In genomic region chr2:162073776-162074578, GRCh38 we compare ENCODE assay signal across 8 cellular contexts. TPM values are rescaled to one million over a fixed set of nuclear protein-coding genes. Genes with fewer than 3 reads are reported as not detected.
DNase-seq lines count a peak whose midpoint lies in the region; ATAC-seq, FAIRE-seq and TF ChIP-seq lines count a peak whose summit lies in the region.

TSS of gene DPP4 (minus strand) at chr2:162074215. CDS start at chr2:162073981, 234 bp downstream.

- peaks cover 28% of the 10 kb centered on the region for H3K27me3 ChIP-seq in iPS-15b (ENCODE audit: control insufficient read depth, insufficient read depth, low read length)
- peaks cover 0 to 28% (median 4%) of the 10 kb centered on the region in 7 donors for H3K27me3 ChIP-seq in spleen (replicated peaks in 1 of 7)

- H3K9me3 Mint-ChIP-seq in activated naive CD4-positive, alpha-beta T cell treated with anti-CD3 and anti-CD28 coated beads, Interleukin-2, amount 50 U/mL, for 72 hours: peaks cover 14 to 15% of the 10 kb centered on the region in 2 donors

- WGBS in spleen, 5 donors: 1 to 2% (median 2%) methylated on average over 29 to 76 of the region's 76 CpGs

- H3K9me3 ChIP-seq in iPS-15b (ENCODE audit: control insufficient read depth, insufficient read depth, low read length): peaks cover 3% of the 10 kb centered on the region
- peaks cover 0 to 18% (median 11%) of the 10 kb centered on the region in 8 donors for H3K9me3 ChIP-seq in spleen

- DNase-seq in 8988T (peak; percentile 73), RCC 7860 (ENCODE audit: low spot score) (peak; percentile 72), spleen (peak; percentile 87), COR-L47 (lab: John Stamatoyannopoulos, UW) (no peak)
- DNase-seq in activated naive CD4-positive, alpha-beta T cell treated with anti-CD3 and anti-CD28 coated beads, Interleukin-2, amount 50 U/mL, for 72 hours (ENCODE audit: low spot score in 2 of 2): peak; percentile 61 to 74

- H3K9ac ChIP-seq in iPS-15b (ENCODE audit: low read depth, low read length): peak within 1 kb of the TSS; percentile 66

- intact Hi-C loops in spleen (cut with DNase I; ENCODE audit: low total_unique reads): no loop called here

- TF ChIP-seq CTCF in spleen (IDR thresholded peaks at IDR 0.05 in 8 of 11, conservative IDR thresholded peaks at IDR 0.05 in 3 of 11): peak in 2 of 11 experiments; percentile 10 to 13

- peak within 1 kb of the TSS; percentile 53 to 81 (median 78) for H3K27ac ChIP-seq in spleen

- peaks cover 15% of the 10 kb centered on the region for H3K4me1 ChIP-seq in iPS-15b (ENCODE audit: control insufficient read depth, insufficient read depth, low read length)
- H3K4me1 ChIP-seq in spleen: peaks cover 3 to 40% (median 27%) of the 10 kb centered on the region in 6 donors

- TF ChIP-seq POLR2A in spleen (IDR thresholded peaks at IDR 0.05): no peak

- H3K4me3 ChIP-seq in iPS-15b (ENCODE audit: low read depth, low read length): peak within 1 kb of the TSS; percentile 68
- H3K4me3 ChIP-seq in spleen: peak within 1 kb of the TSS; percentile 49 to 82 (median 52)

- peaks cover 27 to 53% of the 10 kb centered on the region in 2 donors for H3K36me3 Mint-ChIP-seq in activated naive CD4-positive, alpha-beta T cell treated with anti-CD3 and anti-CD28 coated beads, Interleukin-2, amount 50 U/mL, for 72 hours

- peak within 1 kb of the TSS; percentile 61 to 78 for H3K27ac Mint-ChIP-seq in activated naive CD4-positive, alpha-beta T cell treated with anti-CD3 and anti-CD28 coated beads, Interleukin-2, amount 50 U/mL, for 72 hours

- FAIRE-seq in RCC 7860 (lab: Jason Lieb, UNC): no peak

- ATAC-seq in GM18511 (IDR thresholded peaks at IDR 0.05; ENCODE audit: unreplicated experiment): peak; percentile 92
- peak; percentile 96 for ATAC-seq in HG02970 (IDR thresholded peaks at IDR 0.05; ENCODE audit: low FRiP score, unreplicated experiment)
- peak; percentile 67 to 78 for ATAC-seq in activated naive CD4-positive, alpha-beta T cell treated with anti-CD3 and anti-CD28 coated beads, Interleukin-2, amount 50 U/mL, for 72 hours

- H3K36me3 ChIP-seq in iPS-15b (ENCODE audit: control insufficient read depth, insufficient read depth, low read length): no peaks in the 10 kb centered on the region
- no peaks in the 10 kb centered on the region for H3K36me3 ChIP-seq in spleen

RNA-seq across cellular contexts. Expression of gene DPP4, which starts in this region (rescaled TPM):
- total RNA-seq in activated naive CD4-positive, alpha-beta T cell treated with anti-CD3 and anti-CD28 coated beads, Interleukin-2, amount 50 U/mL, for 72 hours: 10 to 100 TPM in 1 of 2 donors, 1 to 10 TPM in 1; 5.1 to 42.0 TPM
- 10 to 100 TPM; 13.1 to 28.6 (median 19.6) TPM for total RNA-seq in spleen
- polyA plus RNA-seq in spleen: 1 to 10 TPM; 1.3 to 4.5 (median 1.7) TPM
